ENCODE assay signal across 1 cellular context in the genomic region with DNA sequence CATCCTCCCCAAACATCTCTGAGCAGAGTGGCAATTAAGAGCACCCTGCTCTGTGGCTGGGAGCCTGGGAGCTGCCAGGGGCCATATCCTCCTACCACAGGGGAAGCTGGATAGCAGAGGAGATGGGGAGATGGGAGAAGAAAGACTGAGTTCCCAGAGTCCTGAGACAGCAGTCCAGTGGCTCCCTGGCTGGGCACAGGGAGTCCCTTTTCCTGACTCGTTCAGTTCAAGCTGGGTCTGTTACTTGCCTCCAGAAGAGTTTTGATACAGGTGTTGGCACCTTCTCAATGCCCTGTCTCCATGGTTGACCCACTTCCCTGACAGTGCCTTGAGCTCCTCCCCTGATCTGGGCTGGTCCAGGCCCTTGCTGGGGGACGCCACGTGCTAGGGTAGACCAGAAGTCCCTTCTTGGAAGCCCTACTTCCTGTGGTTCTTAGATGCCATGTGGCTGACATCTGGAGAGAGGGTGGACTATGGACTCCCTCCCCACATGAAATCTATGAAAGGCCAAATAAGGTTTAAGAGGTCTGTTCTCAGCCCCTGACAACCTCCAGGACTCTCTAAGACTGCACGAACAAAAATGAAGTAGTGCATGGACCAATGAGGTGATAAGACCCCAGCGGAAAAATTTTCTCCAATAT.
TF ChIP-seq lines count a peak whose summit lies in the region.

No MANE protein-coding gene starts in this region.

TF ChIP-seq in SK-N-SH, 30 proteins besides CTCF, POLR2A, EP300 and RAD21 (continued from another document):
- TF ChIP-seq TEAD4 (IDR thresholded peaks at IDR 0.05; ENCODE audit: borderline replicate concordance, insufficient read depth), result no peak
- no peak for TF ChIP-seq POLR2AphosphoS5 (IDR thresholded peaks at IDR 0.05; ENCODE audit: low read depth, low read length)
- TF ChIP-seq SIN3A (IDR thresholded peaks at IDR 0.05; ENCODE audit: borderline replicate concordance, low read depth, low read length), result no peak
- no peak for TF ChIP-seq NRF1 (IDR thresholded peaks at IDR 0.05; ENCODE audit: low read depth, low read length)
- TF ChIP-seq RFX5 (IDR thresholded peaks at IDR 0.05; ENCODE audit: low read length), result no peak
- no peak for TF ChIP-seq EZH2phosphoT487 (IDR thresholded peaks at IDR 0.05; ENCODE audit: borderline replicate concordance, low read depth)
- no peak for TF ChIP-seq FOSL2 (IDR thresholded peaks at IDR 0.05; ENCODE audit: borderline replicate concordance, low read depth)
- no peak for TF ChIP-seq GABPA (IDR thresholded peaks at IDR 0.05; ENCODE audit: low read depth)
